ENCODE assay signal across 8 cellular contexts in genomic region chr16:85169333-85170065, GRCh38. TPM values are rescaled to one million over a fixed set of nuclear protein-coding genes. Genes with fewer than 3 reads are reported as not detected.
A peak's percentile ranks its signal among the peaks of the same experiment; 100 is the strongest.
DNase-seq lines count a peak whose midpoint lies in the region; ATAC-seq and TF ChIP-seq lines count a peak whose summit lies in the region.

No MANE protein-coding gene starts in this region.

- peaks cover 20% of the 10 kb centered on the region for H3K36me3 Mint-ChIP-seq in HFFc6 (ENCODE audit: low read depth)

- no peak overlapping the region for H3K27ac Mint-ChIP-seq in HFFc6

- peaks cover 8% of the 10 kb centered on the region for H3K9me3 Mint-ChIP-seq in HFFc6

- peak; percentile 66 for DNase-seq in AG08396 (ENCODE audit: low spot score)
- peak; percentile 12 for DNase-seq in HFFc6
- no peak for DNase-seq in coronary artery (ENCODE audit: low spot score)
- DNase-seq in myocyte (ENCODE audit: low read depth): peak; percentile 35
- no peak for DNase-seq in HT-29 (ENCODE audit: low spot score)
- no peak for DNase-seq in NCI-H510A treated with DMSO at 0.1 percent for 48 hours (lab: John Stamatoyannopoulos, UW)
- DNase-seq in dedifferentiated amniotic fluid mesenchymal stem cell (ENCODE audit: extremely low spot score): no peak

- peak overlapping the region in 1 of 2 donors; percentile 47 for H3K27ac ChIP-seq in coronary artery

- ATAC-seq in GM19452 (IDR thresholded peaks at IDR 0.05; ENCODE audit: unreplicated experiment): no peak

- TF ChIP-seq CTCF in HFFc6 (IDR thresholded peaks at IDR 0.05) (no peak), coronary artery (IDR thresholded peaks at IDR 0.05) (no peak)

- peak overlapping the region; percentile 84 for H3K4me3 ChIP-seq in coronary artery

- H3K4me1 Mint-ChIP-seq in HFFc6 (ENCODE audit: low read depth): peaks cover 50% of the 10 kb centered on the region

- no peak overlapping the region for H3K4me3 Mint-ChIP-seq in HFFc6

- H3K27me3 Mint-ChIP-seq in HFFc6 (ENCODE audit: insufficient read depth): peaks cover 13% of the 10 kb centered on the region

RNA-seq across cellular contexts. Expression of gene CIBAR2, which starts 57.2 kb away (rescaled TPM):
- total RNA-seq in HFFc6 (2021; fragmentation: NEBNext Ultra II Directional; extraction: Animal tissue kit (Norgen Biotek cat#: 25700)): not detected
- not detected in 2 replicates for total RNA-seq in myocyte
- not detected for polyA plus RNA-seq in myocyte (2012)
- total RNA-seq in HT-29 (2014; rRNA removed; shearing (Covaris generic)): not detected in 2 replicates

Comparison
In these comparisons a context has a peak if more than half of its experiments do, and no peak if none do; other contexts are left out.
1. DNase-seq: peak in AG08396 (single experiment), HFFc6 (single experiment) and myocyte (single experiment); none in coronary artery (single experiment), HT-29 (single experiment), NCI-H510A treated with DMSO at 0.1 percent for 48 hours (single experiment) and dedifferentiated amniotic fluid mesenchymal stem cell (single experiment).